In genomic region chr1:50487725-50488124, GRCh38 we compare ENCODE assay signal across 21 cellular contexts.
DNase-seq lines count a peak whose midpoint lies in the region; ATAC-seq and TF ChIP-seq lines count a peak whose summit lies in the region.
"Had no signal": no experiment of that assay in that cellular context is flagged by ENCODE, and none has a peak within 500 bp of the region (broad histone marks: within the 10 kb centered on the region; RNA-seq: fewer than 3 reads in every experiment).

No MANE protein-coding gene starts in this region.

- H2BK20ac ChIP-seq in IMR-90 (ENCODE audit: low read depth, low read length) = no peak overlapping the region

- no peaks in the 10 kb centered on the region for H3K27me3 ChIP-seq in IMR-90 (ENCODE audit: control insufficient read depth, insufficient read depth, low read length)
- H3K27me3 ChIP-seq: BLaER1 treated with 17β-estradiol and CSF1 and Interleukin-3, amounts not matched to agents 10 nM and 100 nM had no signal

- H3K4ac ChIP-seq in IMR-90 (ENCODE audit: low read depth, low read length) = no peak overlapping the region

- no peak overlapping the region for H4K5ac ChIP-seq in IMR-90 (ENCODE audit: low read depth, low read length)

- no peaks in the 10 kb centered on the region for H3K9me2 ChIP-seq in OCI-LY7 (ENCODE audit: insufficient read depth, low read length)

- WGBS in IMR-90 (ENCODE audit: extremely low coverage in 2 of 2, insufficient read length in 1 of 2), 2 experiments = no CpG with 5 or more reads among the region's 1 CpG

- no peak overlapping the region for H3K4me2 ChIP-seq in IMR-90 (ENCODE audit: low read depth, low read length)
- no peak overlapping the region for H3K4me2 ChIP-seq in OCI-LY7 (ENCODE audit: low read length)
- H3K4me2 ChIP-seq: BLaER1 treated with 17β-estradiol and CSF1 and Interleukin-3, amounts not matched to agents 10 nM and 100 nM had no signal

- CTCF ChIA-PET in IMR-90 (lab: Yijun Ruan, JAX) = no interaction called here
- CTCF ChIA-PET in OCI-LY7 (lab: Charles Lee; ENCODE audit: unreplicated experiment) = no interaction called here

- no peak overlapping the region for H2BK5ac ChIP-seq in IMR-90 (ENCODE audit: low read depth, low read length, poor library complexity, severe bottlenecking)

- no peak for DNase-seq in IMR-90
- no peak for DNase-seq in OCI-LY7 (ENCODE audit: low spot score)
- no peak for DNase-seq in activated CD4-positive, CD25-positive, alpha-beta regulatory T cell (lab: John Stamatoyannopoulos, UW)
- no peak for DNase-seq in DMS114 treated with DMSO at 0.1 percent for 48 hours (lab: John Stamatoyannopoulos, UW; ENCODE audit: unreplicated experiment)
- DNase-seq in ureter (ENCODE audit: low spot score) = no peak
- DNase-seq: 8988T; AML-193; Caco-2; Calu3; CD4-positive, alpha-beta T cell; CD8-positive, alpha-beta T cell; DMS153; DMS53; DMS79; DND-41; EL; GDM1 had no signal

- intact Hi-C loops in IMR-90 (cut with micrococcal nuclease) = no loop called here
- intact Hi-C loops in OCI-LY7 (cut with micrococcal nuclease; ENCODE audit: unreplicated experiment) = no loop called here

- in situ Hi-C loops in IMR-90 (cut with MboI; ENCODE audit: low sequenced_read_pairs) = no loop called here

- dilution Hi-C loops in IMR-90 (cut with HindIII; ENCODE audit: low sequenced_read_pairs, unreplicated experiment) = no loop called here

- H4K20me1 ChIP-seq in IMR-90 (ENCODE audit: insufficient read depth, low read length) = no peaks in the 10 kb centered on the region
- no peaks in the 10 kb centered on the region for H4K20me1 ChIP-seq in OCI-LY7 (ENCODE audit: insufficient read depth, low read length)
- H4K20me1 ChIP-seq: BLaER1 treated with 17β-estradiol and CSF1 and Interleukin-3, amounts not matched to agents 10 nM and 100 nM had no signal

- TF ChIP-seq RAD21 in IMR-90 (IDR thresholded peaks at IDR 0.05; ENCODE audit: low read length) = no peak

- no peaks in the 10 kb centered on the region for H3K9me1 ChIP-seq in IMR-90 (ENCODE audit: insufficient read depth, low read length)

- H4K91ac ChIP-seq in IMR-90 (ENCODE audit: insufficient read depth, low read depth, low read length) = no peak overlapping the region

- H2BK15ac ChIP-seq in IMR-90 (ENCODE audit: low read depth, low read length) = no peak overlapping the region

- TF ChIP-seq POLR2A in IMR-90 (IDR thresholded peaks at IDR 0.05; ENCODE audit: low read depth, low read length) = no peak

- no peak for ATAC-seq in IMR-90 (ENCODE audit: low read depth)
- ATAC-seq in esophagus mucosa = peak; percentile 74
- ATAC-seq: CD8-positive, alpha-beta T cell; GM12878 had no signal

- no peak overlapping the region for H3K14ac ChIP-seq in IMR-90 (replicated peaks; ENCODE audit: low read depth, low read length)

- no peak overlapping the region for H3K23ac ChIP-seq in IMR-90 (ENCODE audit: low read depth, low read length)

- no peak overlapping the region for H2BK120ac ChIP-seq in IMR-90 (ENCODE audit: low read depth, low read length)

- no peak overlapping the region for H3K56ac ChIP-seq in IMR-90 (ENCODE audit: extremely low read depth, insufficient read depth, low read length)

- no peak overlapping the region for H4K8ac ChIP-seq in IMR-90 (ENCODE audit: low read depth in 2 of 2, low read length in 2 of 2)

- no peaks in the 10 kb centered on the region for H3K9me3 ChIP-seq in IMR-90 (ENCODE audit: control insufficient read depth, insufficient read depth, low read length)
- no peaks in the 10 kb centered on the region for H3K9me3 ChIP-seq in OCI-LY7 (ENCODE audit: low read length)
- H3K9me3 ChIP-seq: Caco-2 had no signal

- H3K27ac ChIP-seq in IMR-90 (ENCODE audit: insufficient read depth, low read length) = no peak overlapping the region
- no peak overlapping the region for H3K27ac ChIP-seq in OCI-LY7 (ENCODE audit: low read depth, low read length, poor library complexity, severe bottlenecking)
- H3K27ac ChIP-seq: BLaER1 treated with 17β-estradiol and CSF1 and Interleukin-3, amounts not matched to agents 10 nM and 100 nM; C4-2B had no signal

- H3K9ac ChIP-seq in IMR-90 (ENCODE audit: low read depth, low read length) = no peak overlapping the region
- H3K9ac ChIP-seq: BLaER1 treated with 17β-estradiol and CSF1 and Interleukin-3, amounts not matched to agents 10 nM and 100 nM had no signal

- no peak overlapping the region for H3K18ac ChIP-seq in IMR-90 (ENCODE audit: low read depth, low read length)

- H2AFZ ChIP-seq in IMR-90 (replicated peaks; ENCODE audit: low read length, poor library complexity) (no peak overlapping the region), OCI-LY7 (ENCODE audit: low read length) (no peak overlapping the region)

- H2AK5ac ChIP-seq in IMR-90 (ENCODE audit: low read depth, low read length) = no peak overlapping the region

- H3K36me3 ChIP-seq in IMR-90 (ENCODE audit: control insufficient read depth, insufficient read depth, low read length) = no peaks in the 10 kb centered on the region
- H3K36me3 ChIP-seq in OCI-LY7 (ENCODE audit: insufficient read depth, low read length) = peaks cover 60% of the 10 kb centered on the region

- peaks cover 1% of the 10 kb centered on the region; the same call in 1 of the 2 replicates for H3K4me1 ChIP-seq in IMR-90 (ENCODE audit: control insufficient read depth, insufficient read depth, low read length)
- H3K4me1 ChIP-seq in OCI-LY7 (ENCODE audit: insufficient read depth, low read length, poor library complexity, severe bottlenecking) = no peaks in the 10 kb centered on the region
- H3K4me1 ChIP-seq: BLaER1 treated with 17β-estradiol and CSF1 and Interleukin-3, amounts not matched to agents 10 nM and 100 nM; Caco-2 had no signal

- no peaks in the 10 kb centered on the region for H3K79me1 ChIP-seq in IMR-90 (ENCODE audit: low read depth in 1 of 2, low read length in 2 of 2)

- POLR2A ChIA-PET in IMR-90 (lab: Charles Lee; ENCODE audit: unreplicated experiment) (no interaction called here), OCI-LY7 (lab: Charles Lee) (interaction anchor here (0.9 to 1.0 kb wide), 2 partner anchors 29 to 685 kb away, joined by 4 to 5 read pairs; no protein-coding TSS in a partner anchor)

- H3K4me3 ChIP-seq in IMR-90 (ENCODE audit: insufficient read depth, low read depth, low read length) (no peak overlapping the region), OCI-LY7 (ENCODE audit: low read depth, low read length, poor library complexity, severe bottlenecking) (no peak overlapping the region)
- H3K4me3 ChIP-seq: BLaER1 treated with 17β-estradiol and CSF1 and Interleukin-3, amounts not matched to agents 10 nM and 100 nM; GM12878 had no signal

- no peak overlapping the region for H2AK9ac ChIP-seq in IMR-90 (replicated peaks; ENCODE audit: low read depth, low read length, poor library complexity)

- no TSS peak for BruUV-seq in IMR-90 (replicated peaks; lab: Mats Ljungman, UMichigan)
- BruUV-seq in OCI-LY7 (replicated peaks; lab: Mats Ljungman, UMichigan) = TSS peak; percentile 8

- H3K79me2 ChIP-seq in OCI-LY7 (ENCODE audit: insufficient read depth, low read depth, low read length) = no peaks in the 10 kb centered on the region

- TF ChIP-seq CTCF in IMR-90 (conservative IDR thresholded peaks at IDR 0.05; ENCODE audit: low read depth, low read length) (no peak), OCI-LY7 (conservative IDR thresholded peaks at IDR 0.05; ENCODE audit: low read length) (no peak)

TF ChIP-seq in IMR-90, 13 proteins besides CTCF, POLR2A, EP300 and RAD21:
- peak; percentile 55; the same call in 1 of the 2 replicates for TF ChIP-seq CEBPB (IDR thresholded peaks at IDR 0.05; ENCODE audit: low read depth, low read length)
- TF ChIP-seq FOS (IDR thresholded peaks at IDR 0.05; ENCODE audit: low read depth, low read length) = no peak
- TF ChIP-seq NFE2L2 (IDR thresholded peaks at IDR 0.05; ENCODE audit: low read depth, low read length) = no peak
- no peak for TF ChIP-seq MAFK (IDR thresholded peaks at IDR 0.05; ENCODE audit: low read depth, low read length)
- no peak for TF ChIP-seq RCOR1 (IDR thresholded peaks at IDR 0.05; ENCODE audit: insufficient replicate concordance, low read length)
- TF ChIP-seq CHD1 (IDR thresholded peaks at IDR 0.05; ENCODE audit: low read depth, low read length) = no peak
